In genomic region chr16:57661936-57662906, GRCh38 we compare ENCODE assay signal across 30 cellular contexts. TPM values are rescaled to one million over a fixed set of nuclear protein-coding genes. Genes with fewer than 3 reads are reported as not detected.
"Had no signal": no experiment of that assay in that cellular context is flagged by ENCODE, and none has a peak within 500 bp of the region (broad histone marks: within the 10 kb centered on the region; RNA-seq: fewer than 3 reads in every experiment).

No MANE protein-coding gene starts in this region.

- H3K9me3 ChIP-seq: esophagus squamous epithelium, gastrocnemius medialis, mucosa of descending colon, thoracic aorta had no signal

- H3K4me3 Mint-ChIP-seq: activated CD4-positive, alpha-beta memory T cell treated with anti-CD3 and anti-CD28 coated beads for 36 hours; activated naive CD8-positive, alpha-beta T cell; activated T-cell treated with anti-CD3 and anti-CD28 coated beads, Interleukin-2, amount 50 U/mL, for 4 hours; activated T-helper 17 cell treated with anti-CD3 and anti-CD28 coated beads, Interleukin-2, amount 50 U/mL, for 72 hours; central memory CD8-positive, alpha-beta T cell; stimulated activated naive CD8-positive, alpha-beta T cell treated with anti-CD3 and anti-CD28 coated beads, Interleukin-15, Interleukin-2, amounts not matched to agents 100 ng/mL and 50 ng/mL, for 24 hours; T-helper 1 cell treated with Interleukin-12 subunit alpha and Interleukin-12 subunit beta and Interleukin-4 antibody, amounts not matched to agents 30 μg/mL and 1 μg/mL, for 36 hours had no signal

- DNase-seq: activated CD4-positive, alpha-beta memory T cell treated with anti-CD3 and anti-CD28 coated beads for 36 hours; activated CD4-positive, alpha-beta T cell treated with anti-CD3 and anti-CD28 coated beads for 48 hours; activated T-cell treated with anti-CD3 and anti-CD28 coated beads, Interleukin-2, amount 50 U/mL, for 4 hours; anterior cingulate cortex; dermis blood vessel endothelial cell; effector CD4-positive, alpha-beta T cell; esophagus squamous epithelium; gastrocnemius medialis; glutamatergic neuron; islet precursor cell; left cardiac atrium; left ventricle myocardium superior; mucosa of descending colon; occipital lobe; right cardiac atrium; stimulated activated CD4-positive, alpha-beta T cell treated with anti-CD3 and anti-CD28 coated beads, Interleukin-2, amount 100 ng/mL, for 48 hours; SW 1271; T-helper 9 cell; trophoblast cell had no signal

- H3K27me3 Mint-ChIP-seq: activated CD4-positive, alpha-beta memory T cell treated with anti-CD3 and anti-CD28 coated beads for 36 hours; activated naive CD8-positive, alpha-beta T cell; activated T-helper 17 cell treated with anti-CD3 and anti-CD28 coated beads, Interleukin-2, amount 50 U/mL, for 72 hours; central memory CD8-positive, alpha-beta T cell; stimulated activated naive CD8-positive, alpha-beta T cell treated with anti-CD3 and anti-CD28 coated beads, Interleukin-15, Interleukin-2, amounts not matched to agents 100 ng/mL and 50 ng/mL, for 24 hours had no signal

- H3K4me1 ChIP-seq: esophagus squamous epithelium, gastrocnemius medialis had no signal

- H3K27ac Mint-ChIP-seq: activated CD4-positive, alpha-beta memory T cell treated with anti-CD3 and anti-CD28 coated beads for 36 hours; activated naive CD8-positive, alpha-beta T cell; activated T-helper 17 cell treated with anti-CD3 and anti-CD28 coated beads, Interleukin-2, amount 50 U/mL, for 72 hours; stimulated activated naive CD8-positive, alpha-beta T cell treated with anti-CD3 and anti-CD28 coated beads, Interleukin-15, Interleukin-2, amounts not matched to agents 100 ng/mL and 50 ng/mL, for 24 hours; T-helper 1 cell treated with Interleukin-12 subunit alpha and Interleukin-12 subunit beta and Interleukin-4 antibody, amounts not matched to agents 30 μg/mL and 1 μg/mL, for 36 hours had no signal

- H3K36me3 ChIP-seq: gastrocnemius medialis, thoracic aorta had no signal

- H3K27me3 ChIP-seq: esophagus squamous epithelium, gastrocnemius medialis had no signal

- H3K27ac ChIP-seq: epithelial cell of prostate, esophagus squamous epithelium, gastrocnemius medialis, thoracic aorta, VCaP had no signal

- H3K9me3 Mint-ChIP-seq: activated CD4-positive, alpha-beta memory T cell treated with anti-CD3 and anti-CD28 coated beads for 36 hours; activated T-cell treated with anti-CD3 and anti-CD28 coated beads, Interleukin-2, amount 50 U/mL, for 4 hours; activated T-helper 17 cell treated with anti-CD3 and anti-CD28 coated beads, Interleukin-2, amount 50 U/mL, for 72 hours; central memory CD8-positive, alpha-beta T cell; stimulated activated naive CD8-positive, alpha-beta T cell treated with anti-CD3 and anti-CD28 coated beads, Interleukin-15, Interleukin-2, amounts not matched to agents 100 ng/mL and 50 ng/mL, for 24 hours; T-helper 1 cell treated with Interleukin-12 subunit alpha and Interleukin-12 subunit beta and Interleukin-4 antibody, amounts not matched to agents 30 μg/mL and 1 μg/mL, for 36 hours had no signal

- H3K4me3 ChIP-seq: esophagus squamous epithelium, gastrocnemius medialis, mucosa of descending colon, thoracic aorta had no signal

- H3K36me3 Mint-ChIP-seq: activated CD4-positive, alpha-beta memory T cell treated with anti-CD3 and anti-CD28 coated beads for 36 hours; activated naive CD8-positive, alpha-beta T cell had no signal

- ATAC-seq: activated T-cell treated with anti-CD3 and anti-CD28 coated beads, Interleukin-2, amount 50 U/mL, for 4 hours; activated T-helper 17 cell treated with anti-CD3 and anti-CD28 coated beads, Interleukin-2, amount 50 U/mL, for 72 hours; gastrocnemius medialis; left cardiac atrium; left ventricle myocardium superior; mucosa of descending colon; right cardiac atrium had no signal

RNA-seq across cellular contexts. Expression of gene ADGRG3, which starts 5.9 kb away (rescaled TPM):
- total RNA-seq: activated CD4-positive, alpha-beta memory T cell treated with anti-CD3 and anti-CD28 coated beads for 36 hours; activated T-cell treated with anti-CD3 and anti-CD28 coated beads, Interleukin-2, amount 50 U/mL, for 4 hours; activated T-helper 17 cell treated with anti-CD3 and anti-CD28 coated beads, Interleukin-2, amount 50 U/mL, for 72 hours; bronchial epithelial cell; myocyte had no signal

RNA-seq across cellular contexts. Expression of gene DRC7, which starts 32.4 kb away (rescaled TPM):
- total RNA-seq: activated CD4-positive, alpha-beta memory T cell treated with anti-CD3 and anti-CD28 coated beads for 36 hours; activated T-cell treated with anti-CD3 and anti-CD28 coated beads, Interleukin-2, amount 50 U/mL, for 4 hours; activated T-helper 17 cell treated with anti-CD3 and anti-CD28 coated beads, Interleukin-2, amount 50 U/mL, for 72 hours; bronchial epithelial cell; dermis blood vessel endothelial cell; gastrocnemius medialis; left cardiac atrium; left ventricle myocardium superior; mesenteric fat pad; mucosa of descending colon; myocyte; right cardiac atrium; thoracic aorta had no signal
- polyA plus RNA-seq: right cardiac atrium had no signal
